1 cellular context compared by ENCODE assay signal in genomic region chr6:99993146-99993532, GRCh38.
TF ChIP-seq lines count a peak whose summit lies in the region.

No MANE protein-coding gene starts in this region.

TF ChIP-seq in SK-N-SH treated with all-trans-retinoic acid at 6 μM for 48 hours, 23 proteins besides CTCF, POLR2A, EP300 and RAD21 (continued from another document):
- TF ChIP-seq POU6F1 (CRISPR knock-in tag; IDR thresholded peaks at IDR 0.05; ENCODE audit: borderline replicate concordance, low read depth): no peak
- no peak for TF ChIP-seq BACH2 (CRISPR knock-in tag; IDR thresholded peaks at IDR 0.05; ENCODE audit: borderline replicate concordance)
- no peak for TF ChIP-seq ZFP3 (CRISPR knock-in tag; IDR thresholded peaks at IDR 0.05)
- TF ChIP-seq TOX (CRISPR knock-in tag; IDR thresholded peaks at IDR 0.05; ENCODE audit: borderline replicate concordance): no peak
- no peak for TF ChIP-seq PPARA (CRISPR knock-in tag; IDR thresholded peaks at IDR 0.05; ENCODE audit: borderline replicate concordance)
- TF ChIP-seq ZFP30 (CRISPR knock-in tag; IDR thresholded peaks at IDR 0.05): no peak
- TF ChIP-seq ISL1 (CRISPR knock-in tag; IDR thresholded peaks at IDR 0.05): no peak
- no peak for TF ChIP-seq SNAI2 (CRISPR knock-in tag; IDR thresholded peaks at IDR 0.05)
- no peak for TF ChIP-seq OSR1 (CRISPR knock-in tag; IDR thresholded peaks at IDR 0.05)
- no peak for TF ChIP-seq ZNF8 (CRISPR knock-in tag; IDR thresholded peaks at IDR 0.05)
- no peak for TF ChIP-seq ARNTL (CRISPR knock-in tag; IDR thresholded peaks at IDR 0.05; ENCODE audit: borderline replicate concordance, low read depth)
- TF ChIP-seq CSDC2 (CRISPR knock-in tag; IDR thresholded peaks at IDR 0.05): no peak
- TF ChIP-seq, protein P1, sequence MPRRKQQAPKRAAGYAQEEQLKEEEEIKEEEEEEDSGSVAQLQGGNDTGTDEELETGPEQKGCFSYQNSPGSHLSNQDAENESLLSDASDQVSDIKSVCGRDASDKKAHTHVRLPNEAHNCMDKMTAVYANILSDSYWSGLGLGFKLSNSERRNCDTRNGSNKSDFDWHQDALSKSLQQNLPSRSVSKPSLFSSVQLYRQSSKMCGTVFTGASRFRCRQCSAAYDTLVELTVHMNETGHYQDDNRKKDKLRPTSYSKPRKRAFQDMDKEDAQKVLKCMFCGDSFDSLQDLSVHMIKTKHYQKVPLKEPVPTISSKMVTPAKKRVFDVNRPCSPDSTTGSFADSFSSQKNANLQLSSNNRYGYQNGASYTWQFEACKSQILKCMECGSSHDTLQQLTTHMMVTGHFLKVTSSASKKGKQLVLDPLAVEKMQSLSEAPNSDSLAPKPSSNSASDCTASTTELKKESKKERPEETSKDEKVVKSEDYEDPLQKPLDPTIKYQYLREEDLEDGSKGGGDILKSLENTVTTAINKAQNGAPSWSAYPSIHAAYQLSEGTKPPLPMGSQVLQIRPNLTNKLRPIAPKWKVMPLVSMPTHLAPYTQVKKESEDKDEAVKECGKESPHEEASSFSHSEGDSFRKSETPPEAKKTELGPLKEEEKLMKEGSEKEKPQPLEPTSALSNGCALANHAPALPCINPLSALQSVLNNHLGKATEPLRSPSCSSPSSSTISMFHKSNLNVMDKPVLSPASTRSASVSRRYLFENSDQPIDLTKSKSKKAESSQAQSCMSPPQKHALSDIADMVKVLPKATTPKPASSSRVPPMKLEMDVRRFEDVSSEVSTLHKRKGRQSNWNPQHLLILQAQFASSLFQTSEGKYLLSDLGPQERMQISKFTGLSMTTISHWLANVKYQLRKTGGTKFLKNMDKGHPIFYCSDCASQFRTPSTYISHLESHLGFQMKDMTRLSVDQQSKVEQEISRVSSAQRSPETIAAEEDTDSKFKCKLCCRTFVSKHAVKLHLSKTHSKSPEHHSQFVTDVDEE (CRISPR knock-in tag; IDR thresholded peaks at IDR 0.05): no peak
